8 cellular contexts compared by ENCODE assay signal in the genomic region with DNA sequence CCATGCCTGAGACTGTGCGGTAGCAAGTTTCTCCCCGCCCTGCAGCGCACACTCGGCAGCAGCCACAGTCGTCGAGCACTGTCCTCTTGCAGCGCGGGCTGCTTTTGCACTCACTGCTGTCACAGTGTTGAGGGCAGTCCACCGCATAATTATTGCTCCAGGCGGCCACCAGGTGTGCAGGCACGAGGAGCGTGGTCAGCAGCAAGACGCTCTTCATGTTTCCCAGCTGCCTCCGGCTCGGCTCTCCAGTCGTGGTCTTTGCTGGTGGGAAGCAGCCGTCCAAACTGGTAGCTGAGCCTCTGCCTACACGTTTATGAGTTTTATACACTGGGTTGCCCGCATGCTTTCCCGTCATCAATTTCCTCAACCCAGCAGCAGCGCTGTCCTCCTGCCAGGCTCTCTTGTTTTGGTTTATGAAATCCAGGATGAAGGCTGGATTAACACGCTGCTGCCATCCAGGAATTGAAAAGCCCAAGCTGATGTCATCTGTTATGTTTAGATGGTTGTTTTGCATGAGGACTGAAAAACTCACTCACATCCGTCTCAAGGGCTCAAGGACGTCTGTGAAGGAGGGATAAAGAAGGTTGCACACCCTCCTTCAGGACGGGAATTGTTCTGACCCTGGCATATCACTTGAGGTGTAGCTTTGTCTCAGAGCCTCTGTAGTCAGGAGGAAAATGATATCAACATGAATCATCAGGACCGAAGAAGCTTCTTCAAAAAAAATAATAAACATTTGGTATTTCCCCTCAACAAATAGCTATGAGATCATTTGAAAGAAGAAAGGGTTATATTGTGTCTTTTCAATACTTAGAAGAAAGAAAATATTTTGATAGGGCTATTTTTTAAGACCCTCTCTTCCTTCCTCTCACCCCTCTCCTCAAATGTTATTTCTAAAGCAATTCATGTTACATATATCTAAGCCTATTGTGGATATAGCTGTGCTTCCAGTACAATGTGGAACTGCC. TPM values are rescaled to one million over a fixed set of nuclear protein-coding genes. Genes with fewer than 3 reads are reported as not detected.
DNase-seq lines count a peak whose midpoint lies in the region; ATAC-seq and TF ChIP-seq lines count a peak whose summit lies in the region.

A gene with protein sequence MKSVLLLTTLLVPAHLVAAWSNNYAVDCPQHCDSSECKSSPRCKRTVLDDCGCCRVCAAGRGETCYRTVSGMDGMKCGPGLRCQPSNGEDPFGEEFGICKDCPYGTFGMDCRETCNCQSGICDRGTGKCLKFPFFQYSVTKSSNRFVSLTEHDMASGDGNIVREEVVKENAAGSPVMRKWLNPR (minus strand): TSS at position 293 of the 968 bp plus-strand sequence. CDS start 76 bp downstream, at position 217.

- peak within 1 kb of the TSS; percentile 38 for H3K4me3 ChIP-seq in fibroblast of pulmonary artery (replicated peaks; ENCODE audit: low read depth, low read length)

- ATAC-seq in GM21515 (IDR thresholded peaks at IDR 0.05; ENCODE audit: unreplicated experiment) (no peak), HG02678 (IDR thresholded peaks at IDR 0.05; ENCODE audit: unreplicated experiment) (no peak)

- DNase-seq in NCI-H2227 treated with DMSO at 0.1 percent for 48 hours (lab: John Stamatoyannopoulos, UW) = peak; percentile 0
- DNase-seq in NCI-H2227 (lab: John Stamatoyannopoulos, UW; ENCODE audit: unreplicated experiment) = no peak
- DNase-seq in RPMI7951 (ENCODE audit: low read depth) = peak; percentile 25
- peak; percentile 77 for DNase-seq in fibroblast of pulmonary artery (ENCODE audit: low read depth)
- peak; percentile 65 for DNase-seq in smooth muscle cell of the brain vasculature (ENCODE audit: low read depth, low spot score)
- no peak for DNase-seq in NCI-H774 (lab: John Stamatoyannopoulos, UW)

- no peak for TF ChIP-seq CTCF in fibroblast of pulmonary artery (IDR thresholded peaks at IDR 0.05; ENCODE audit: low read length, missing control alignments)

RNA-seq across cellular contexts. Expression of the gene that starts here (rescaled TPM):
- total RNA-seq in RPMI7951 (2014; rRNA removed; shearing (Covaris generic)) = 0.12 TPM in 1 of 2 replicates, not detected in the other

Comparison
In these comparisons a context has a peak if more than half of its experiments do, and no peak if none do; other contexts are left out.
1. DNase-seq: peak in NCI-H2227 treated with DMSO at 0.1 percent for 48 hours (single experiment), fibroblast of pulmonary artery (single experiment) and smooth muscle cell of the brain vasculature (single experiment); none in NCI-H2227 (single experiment) and NCI-H774 (single experiment).
2. Peak in DNase-seq in RPMI7951; RNA of the gene not detected or under 1 TPM.